In genomic region chr7:120856621-120857352, GRCh38 we compare ENCODE assay signal across 8 cellular contexts. TPM values are rescaled to one million over a fixed set of nuclear protein-coding genes. Genes with fewer than 3 reads are reported as not detected.
DNase-seq lines count a peak whose midpoint lies in the region; ATAC-seq and TF ChIP-seq lines count a peak whose summit lies in the region.

No MANE protein-coding gene starts in this region.

- ATAC-seq in GM21381 (IDR thresholded peaks at IDR 0.05; ENCODE audit: unreplicated experiment) = peak; percentile 67
- ATAC-seq in HG03565 (IDR thresholded peaks at IDR 0.05; ENCODE audit: unreplicated experiment) = peak; percentile 57
- ATAC-seq in left colon = peak; percentile 22
- ATAC-seq in stimulated activated naive CD8-positive, alpha-beta T cell treated with anti-CD3 and anti-CD28 coated beads, Interleukin-15, Interleukin-2, amounts not matched to agents 100 U/mL and 50 U/mL, for 24 hours = peak; percentile 19

- peak; percentile 70 for DNase-seq in GM06990 (ENCODE audit: extremely low read depth, insufficient read length)
- peak; percentile 63 to 86 for DNase-seq in SHP77 (lab: John Stamatoyannopoulos, UW)
- peak; percentile 11 for DNase-seq in choroid plexus epithelial cell (ENCODE audit: low read depth)
- DNase-seq in left colon = peak; percentile 41 to 48
- peak; percentile 12 for DNase-seq in stimulated activated naive CD8-positive, alpha-beta T cell treated with anti-CD3 and anti-CD28 coated beads, Interleukin-15, Interleukin-2, amounts not matched to agents 100 U/mL and 50 U/mL, for 24 hours
- DNase-seq in NCI-H1436 treated with DMSO at 0.1 percent for 48 hours (lab: John Stamatoyannopoulos, UW) = no peak

- H3K27me3 ChIP-seq in GM06990 (replicated peaks; ENCODE audit: control insufficient read depth, insufficient read depth, low read length) = no peaks in the 10 kb centered on the region

- TF ChIP-seq CTCF in GM06990 (IDR thresholded peaks at IDR 0.05; ENCODE audit: insufficient read depth, low read length, poor library complexity, severe bottlenecking) (peak; percentile 34), choroid plexus epithelial cell (conservative IDR thresholded peaks at IDR 0.05; ENCODE audit: low read depth, low read length) (peak; percentile 3)

- intact Hi-C loops in left colon (cut with DNase I, micrococcal nuclease) = loop anchor here in 1 of 2 donors (10.0 kb wide), 1 partner anchor 88 kb away; no protein-coding TSS in a partner anchor

- no peaks in the 10 kb centered on the region for H3K36me3 ChIP-seq in GM06990 (ENCODE audit: control insufficient read depth, insufficient read depth, low read length)

- H3K4me3 ChIP-seq in GM06990 (replicated peaks; ENCODE audit: low read depth, low read length) = peak overlapping the region; percentile 85
- H3K4me3 ChIP-seq in choroid plexus epithelial cell (ENCODE audit: low read depth, low read length) = peak overlapping the region; percentile 83

RNA-seq across cellular contexts. Expression of gene TSPAN12, which starts 1.2 kb away (rescaled TPM):
- 10 to 100 TPM; 30.3 to 32.1 TPM for total RNA-seq in left colon
